In genomic region chr12:104177663-104178501, GRCh38 we compare ENCODE assay signal across 1 cellular context.
TF ChIP-seq lines count a peak whose summit lies in the region.

No MANE protein-coding gene starts in this region.

TF ChIP-seq in A549, 52 proteins besides CTCF, POLR2A, EP300 and RAD21 (continued from another document):
- TF ChIP-seq ATOH8 (CRISPR knock-in tag; IDR thresholded peaks at IDR 0.05; ENCODE audit: low read depth): no peak
- TF ChIP-seq MAX (IDR thresholded peaks at IDR 0.05): peak; percentile 75
- TF ChIP-seq REST (IDR thresholded peaks at IDR 0.05): no peak
- TF ChIP-seq HEYL (CRISPR knock-in tag; IDR thresholded peaks at IDR 0.05): no peak
- 0 out of 2 replicates have a peak, but pooled peaks have one; percentile 51 for TF ChIP-seq HOXB13 (CRISPR knock-in tag; IDR thresholded peaks at IDR 0.05; ENCODE audit: low read depth)
- TF ChIP-seq USF2 (IDR thresholded peaks at IDR 0.05): no peak
- TF ChIP-seq PHF8 (IDR thresholded peaks at IDR 0.05; ENCODE audit: borderline replicate concordance, low read depth): no peak
- no peak for TF ChIP-seq HMGXB4 (CRISPR knock-in tag; IDR thresholded peaks at IDR 0.05; ENCODE audit: borderline replicate concordance)
- no peak for TF ChIP-seq MAZ (IDR thresholded peaks at IDR 0.05; ENCODE audit: borderline replicate concordance, low read depth, low read length)
- no peak for TF ChIP-seq CHD2 (IDR thresholded peaks at IDR 0.05; ENCODE audit: low read length, partially characterized antibody)
- TF ChIP-seq JUNB (IDR thresholded peaks at IDR 0.05): peak; percentile 84
- TF ChIP-seq EHF (CRISPR knock-in tag; IDR thresholded peaks at IDR 0.05): no peak
- 0 out of 2 replicates have a peak, but pooled peaks have one; percentile 44 for TF ChIP-seq HOXA7 (CRISPR knock-in tag; IDR thresholded peaks at IDR 0.05)
- TF ChIP-seq MAFK (IDR thresholded peaks at IDR 0.05; ENCODE audit: partially characterized antibody): no peak
- TF ChIP-seq HES2 (IDR thresholded peaks at IDR 0.05): peak; percentile 76; the same call in 1 of the 2 replicates
- peak; percentile 86 to 94 for TF ChIP-seq JUN (IDR thresholded peaks at IDR 0.05)
- peak; percentile 88 to 95 for TF ChIP-seq CEBPB (IDR thresholded peaks at IDR 0.05)
- TF ChIP-seq KDM1A (IDR thresholded peaks at IDR 0.05; ENCODE audit: low read depth): no peak
- no peak for TF ChIP-seq CBX8 (IDR thresholded peaks at IDR 0.05)
- no peak for TF ChIP-seq SREBF2 (IDR thresholded peaks at IDR 0.05)
- 0 out of 2 replicates have a peak, but pooled peaks have one; percentile 38 for TF ChIP-seq TP53 (CRISPR knock-in tag; IDR thresholded peaks at IDR 0.05)
- TF ChIP-seq FOXS1 (CRISPR knock-in tag; IDR thresholded peaks at IDR 0.05): no peak
- no peak for TF ChIP-seq POLR2AphosphoS2 (conservative IDR thresholded peaks at IDR 0.05; ENCODE audit: low read length)
- TF ChIP-seq BCL3 (IDR thresholded peaks at IDR 0.05): peak; percentile 83
